In the genomic region with DNA sequence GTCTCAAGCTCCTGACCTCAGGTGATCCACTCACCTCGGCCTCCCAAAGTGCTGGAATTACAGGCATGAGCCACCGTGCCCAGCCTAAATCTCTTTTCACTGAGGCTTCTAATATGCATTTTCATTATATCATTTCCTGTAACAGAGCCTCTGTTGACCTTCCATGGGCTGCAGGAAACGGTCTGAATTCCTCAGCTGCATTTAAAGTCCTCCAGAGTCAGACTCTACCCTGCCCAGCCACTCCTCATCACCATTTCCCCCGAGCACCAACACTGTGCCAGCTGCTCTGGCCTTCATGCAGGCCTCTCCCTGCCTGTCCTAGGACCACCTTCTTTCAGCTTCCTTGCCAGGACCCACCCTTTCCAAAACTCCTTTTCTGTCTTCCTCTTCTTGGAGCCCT, we compare ENCODE assay signal across 14 cellular contexts. TPM values are rescaled to one million over a fixed set of nuclear protein-coding genes. Genes with fewer than 3 reads are reported as not detected.
DNase-seq lines count a peak whose midpoint lies in the region; ATAC-seq and TF ChIP-seq lines count a peak whose summit lies in the region.
"Had no signal": no experiment of that assay in that cellular context is flagged by ENCODE, and none has a peak within 500 bp of the region (broad histone marks: within the 10 kb centered on the region; RNA-seq: fewer than 3 reads in every experiment).

No MANE protein-coding gene starts in this region.

- no peak overlapping the region for H4K91ac ChIP-seq in neuronal stem cell (ENCODE audit: low read depth, low read length, poor library complexity)

- H3K9me3 Mint-ChIP-seq in activated CD8-positive, alpha-beta memory T cell treated with anti-CD3 and anti-CD28 coated beads, Interleukin-2, amount 10 ng/mL, durations not matched to agents 7 days and 5 days (ENCODE audit: low read depth) = no peaks in the 10 kb centered on the region
- H3K9me3 Mint-ChIP-seq: CD8-positive, alpha-beta T cell had no signal

- no peak overlapping the region for H2BK120ac ChIP-seq in neuronal stem cell (ENCODE audit: low read depth, low read length)

- no peak overlapping the region for H2BK5ac ChIP-seq in neuronal stem cell (ENCODE audit: low read length)

- no peak overlapping the region for H2AK5ac ChIP-seq in neuronal stem cell (ENCODE audit: low read depth, low read length)

- ATAC-seq in gastroesophageal sphincter = no peak
- no peak for ATAC-seq in activated CD8-positive, alpha-beta memory T cell treated with anti-CD3 and anti-CD28 coated beads, Interleukin-2, amount 10 ng/mL, durations not matched to agents 7 days and 5 days
- ATAC-seq in HG03039 (IDR thresholded peaks at IDR 0.05; ENCODE audit: unreplicated experiment) = no peak
- no peak for ATAC-seq in GM19452 (IDR thresholded peaks at IDR 0.05; ENCODE audit: unreplicated experiment)
- ATAC-seq: CD8-positive, alpha-beta T cell had no signal

- peaks cover 9% of the 10 kb centered on the region for H3K27me3 Mint-ChIP-seq in activated CD8-positive, alpha-beta memory T cell treated with anti-CD3 and anti-CD28 coated beads, Interleukin-2, amount 10 ng/mL, durations not matched to agents 7 days and 5 days

- DNase-seq in ELR (ENCODE audit: low read depth) (peak; percentile 71), neuronal stem cell (ENCODE audit: low spot score) (no peak), NCI-H510A treated with DMSO at 0.1 percent for 48 hours (lab: John Stamatoyannopoulos, UW) (no peak)
- no peak for DNase-seq in activated CD8-positive, alpha-beta memory T cell treated with anti-CD3 and anti-CD28 coated beads, Interleukin-2, amount 10 ng/mL, durations not matched to agents 7 days and 5 days
- DNase-seq: activated gamma-delta T cell treated with Interleukin-2 at 50 U/mL for 16 hours; CD8-positive, alpha-beta T cell; colonic mucosa; midbrain; MM.1S; NCI-H524 treated with DMSO at 0.1 percent for 48 hours had no signal

- no peak overlapping the region for H3K23ac ChIP-seq in neuronal stem cell (ENCODE audit: low read depth, low read length, poor library complexity)

- H3K4me3 Mint-ChIP-seq in activated CD8-positive, alpha-beta memory T cell treated with anti-CD3 and anti-CD28 coated beads, Interleukin-2, amount 10 ng/mL, durations not matched to agents 7 days and 5 days = no peak overlapping the region
- H3K4me3 Mint-ChIP-seq: CD8-positive, alpha-beta T cell had no signal

- 28 to 30% methylated on average over 4 of the region's 4 CpGs for WGBS in gastroesophageal sphincter (ENCODE audit: low coverage in 1 of 2), 2 donors
- no CpG with 5 or more reads among the region's 4 CpGs for WGBS in neuronal stem cell (ENCODE audit: extremely low coverage in 2 of 2, insufficient read length in 2 of 2, insufficient replicate concordance in 1 of 2), 2 donors

- H3K4me3 ChIP-seq in gastroesophageal sphincter = no peak overlapping the region
- no peak overlapping the region for H3K4me3 ChIP-seq in neuronal stem cell (ENCODE audit: low read length in 2 of 2)
- H3K4me3 ChIP-seq: colonic mucosa had no signal

- H3K4me1 Mint-ChIP-seq in activated CD8-positive, alpha-beta memory T cell treated with anti-CD3 and anti-CD28 coated beads, Interleukin-2, amount 10 ng/mL, durations not matched to agents 7 days and 5 days = peaks cover 45% of the 10 kb centered on the region

- H2BK12ac ChIP-seq in neuronal stem cell (ENCODE audit: low read length) = no peak overlapping the region

- TF ChIP-seq EP300 in gastroesophageal sphincter (IDR thresholded peaks at IDR 0.05) = no peak

- H2BK15ac ChIP-seq in neuronal stem cell (ENCODE audit: low read length) = no peak overlapping the region

- no peaks in the 10 kb centered on the region for H3K79me1 ChIP-seq in neuronal stem cell (ENCODE audit: low read depth, low read length)

- H3K27ac Mint-ChIP-seq in activated CD8-positive, alpha-beta memory T cell treated with anti-CD3 and anti-CD28 coated beads, Interleukin-2, amount 10 ng/mL, durations not matched to agents 7 days and 5 days = no peak overlapping the region

- no peak overlapping the region for H3K4me2 ChIP-seq in neuronal stem cell (ENCODE audit: insufficient read depth, low read length, poor library complexity, severe bottlenecking)

- no peak for TF ChIP-seq CTCF in VCaP (conservative IDR thresholded peaks at IDR 0.05)
- TF ChIP-seq CTCF in gastroesophageal sphincter (IDR thresholded peaks at IDR 0.05) = no peak

- H3K27ac ChIP-seq in VCaP (0 out of 2 replicates have a peak overlapping the region, but pooled peaks have one; percentile 1), gastroesophageal sphincter (peak overlapping the region in 3 of 4 donors; percentile 14 to 71 (median 57)), neuronal stem cell (replicated peaks; ENCODE audit: low read length) (no peak overlapping the region)
- H3K27ac ChIP-seq: colonic mucosa had no signal

- H3K9ac ChIP-seq in neuronal stem cell (ENCODE audit: low read depth, low read length, poor library complexity) = no peak overlapping the region

- peaks cover 0 to 37% (median 0%) of the 10 kb centered on the region in 3 donors for H3K4me1 ChIP-seq in gastroesophageal sphincter
- peaks cover 1 to 10% of the 10 kb centered on the region in 2 donors for H3K4me1 ChIP-seq in neuronal stem cell (ENCODE audit: control insufficient read depth in 2 of 2, insufficient read depth in 1 of 2, low read depth in 1 of 2, low read length in 2 of 2)
- H3K4me1 ChIP-seq: colonic mucosa had no signal

- no peak for TF ChIP-seq POLR2A in gastroesophageal sphincter (IDR thresholded peaks at IDR 0.05)

- no peaks in the 10 kb centered on the region for H3K36me3 Mint-ChIP-seq in activated CD8-positive, alpha-beta memory T cell treated with anti-CD3 and anti-CD28 coated beads, Interleukin-2, amount 10 ng/mL, durations not matched to agents 7 days and 5 days
- H3K36me3 Mint-ChIP-seq: CD8-positive, alpha-beta T cell had no signal

- H2AFZ ChIP-seq in neuronal stem cell (ENCODE audit: low read length) = peak overlapping the region; percentile 74

- CTCF ChIA-PET in activated CD8-positive, alpha-beta memory T cell treated with anti-CD3 and anti-CD28 coated beads, Interleukin-2, amount 10 ng/mL, durations not matched to agents 7 days and 5 days (lab: Charles Lee) = interaction anchor here (1.0 to 8.5 kb wide), 13 partner anchors 10 to 739 kb away, joined by 3 to 98 read pairs (median 3); partner anchors contain the start of genes NFKBIA and PSMA6

- no peaks in the 10 kb centered on the region for H3K27me3 ChIP-seq in gastroesophageal sphincter
- no peaks in the 10 kb centered on the region for H3K27me3 ChIP-seq in neuronal stem cell (ENCODE audit: control insufficient read depth in 3 of 3, insufficient read depth in 3 of 3, low read depth in 1 of 3, low read length in 3 of 3)
- H3K27me3 ChIP-seq: colonic mucosa had no signal

- H3K9me3 ChIP-seq in gastroesophageal sphincter (no peaks in the 10 kb centered on the region), neuronal stem cell (replicated peaks in 1 of 2; ENCODE audit: control insufficient read depth in 2 of 2, insufficient read depth in 1 of 2, low read depth in 1 of 2, low read length in 2 of 2) (no peaks in the 10 kb centered on the region)
- H3K9me3 ChIP-seq: colonic mucosa had no signal

- no peak overlapping the region for H4K8ac ChIP-seq in neuronal stem cell (ENCODE audit: low read depth, low read length)

- no peak overlapping the region for H3K14ac ChIP-seq in neuronal stem cell (ENCODE audit: low read length)

- no peak overlapping the region for H3K18ac ChIP-seq in neuronal stem cell (ENCODE audit: low read length)

- H3K4ac ChIP-seq in neuronal stem cell (ENCODE audit: low read length) = no peak overlapping the region

- H3K36me3 ChIP-seq in gastroesophageal sphincter (no peaks in the 10 kb centered on the region), neuronal stem cell (replicated peaks in 1 of 2; ENCODE audit: control insufficient read depth in 2 of 2, insufficient read depth in 2 of 2, low read length in 2 of 2) (no peaks in the 10 kb centered on the region)
- H3K36me3 ChIP-seq: colonic mucosa had no signal

RNA-seq across cellular contexts. Expression of gene NFKBIA, which starts 9.8 kb away (rescaled TPM):
- total RNA-seq in gastroesophageal sphincter = 100 to 1,000 TPM; 285 to 493 (median 341) TPM
- 18.9 TPM for polyA plus RNA-seq in neuronal stem cell (2013, experiment 1 of 2)
- 19.1 TPM for polyA plus RNA-seq in neuronal stem cell (2013, experiment 2 of 2)
- total RNA-seq in activated CD8-positive, alpha-beta memory T cell treated with anti-CD3 and anti-CD28 coated beads, Interleukin-2, amount 10 ng/mL, durations not matched to agents 7 days and 5 days = 100 to 1,000 TPM in 1 of 2 experiments, 10 to 100 TPM in 1; 82.9 to 245 TPM
